ENCODE assay signal across 10 cellular contexts in the genomic region with DNA sequence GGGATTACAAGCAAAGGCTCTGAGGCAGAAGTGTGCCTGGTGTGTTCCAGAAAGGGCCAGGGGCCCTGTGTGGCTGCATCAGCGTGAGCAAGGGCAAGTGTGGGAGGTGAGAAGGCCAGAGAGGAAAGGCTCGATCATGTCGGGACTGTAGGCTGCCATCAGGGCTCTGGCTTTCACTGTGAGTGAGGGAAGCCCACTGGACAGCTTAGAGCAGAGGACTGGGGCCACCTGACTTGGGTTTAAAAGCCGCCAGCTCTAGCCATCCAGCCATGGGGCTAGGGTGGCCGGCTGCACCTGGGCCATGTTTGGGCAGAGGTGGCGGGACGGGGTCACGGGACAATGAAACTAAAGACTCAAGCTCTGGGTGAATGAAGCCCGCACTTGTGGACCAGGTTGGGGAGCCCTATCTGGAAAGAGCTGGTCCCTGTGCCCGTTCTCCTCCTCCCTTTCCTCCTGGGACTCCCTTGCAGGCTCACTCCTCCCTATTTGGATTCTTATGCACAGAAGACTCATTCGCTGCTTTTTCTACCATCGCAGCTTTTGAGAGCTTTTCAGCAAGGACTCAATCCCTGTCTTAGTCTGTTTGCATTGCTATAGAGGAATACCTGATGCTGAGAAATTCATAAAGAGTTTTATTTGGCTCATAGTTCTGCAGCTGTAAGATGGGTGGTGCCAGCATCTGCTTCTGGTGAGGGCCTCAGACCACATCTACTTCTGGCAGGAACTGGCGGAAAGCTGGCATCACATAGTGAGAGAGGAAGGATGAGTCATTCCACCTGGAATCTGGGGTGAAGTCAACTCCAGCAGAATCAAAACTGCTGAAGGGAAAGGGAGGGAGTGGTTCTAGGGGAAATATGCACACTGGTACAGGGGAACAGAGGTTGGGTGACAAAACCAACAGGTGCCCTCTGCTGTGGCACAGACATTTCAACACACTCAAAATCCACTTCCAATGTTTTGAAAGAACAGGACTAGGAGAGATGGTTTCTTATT. TPM values are rescaled to one million over a fixed set of nuclear protein-coding genes. Genes with fewer than 3 reads are reported as not detected.
A peak's percentile ranks its signal among the peaks of the same experiment; 100 is the strongest.
DNase-seq lines count a peak whose midpoint lies in the region; ATAC-seq, FAIRE-seq and TF ChIP-seq lines count a peak whose summit lies in the region.
"Had no signal": no experiment of that assay in that cellular context is flagged by ENCODE, and none has a peak within 500 bp of the region (broad histone marks: within the 10 kb centered on the region; RNA-seq: fewer than 3 reads in every experiment).

No MANE protein-coding gene starts in this region.

- H3K27me3 Mint-ChIP-seq in activated T-cell treated with anti-CD3 and anti-CD28 coated beads, Interleukin-2, amount 50 U/mL, for 24 hours, result peaks cover 28% of the 10 kb centered on the region
- H3K27me3 Mint-ChIP-seq: activated T-helper 17 cell treated with anti-CD3 and anti-CD28 coated beads, Interleukin-2, amount 50 U/mL, for 72 hours had no signal

- FAIRE-seq in HTR-8/SVneo (lab: Jason Lieb, UNC), result no peak

- H3K36me3 ChIP-seq in brain microvascular endothelial cell (replicated peaks), result no peaks in the 10 kb centered on the region
- H3K36me3 ChIP-seq: heart left ventricle, vagina had no signal

- DNase-seq in HTR-8/SVneo (ENCODE audit: insufficient read length, low spot score) (peak; percentile 59), brain microvascular endothelial cell (peak; percentile 3), posterior vena cava (ENCODE audit: low spot score) (peak; percentile 19), AML-193 (lab: John Stamatoyannopoulos, UW) (no peak)
- DNase-seq in activated T-cell treated with anti-CD3 and anti-CD28 coated beads, Interleukin-2, amount 50 U/mL, for 24 hours, result no peak

- no peak for TF ChIP-seq CTCF in brain microvascular endothelial cell (IDR thresholded peaks at IDR 0.05; ENCODE audit: low read depth, low read length, missing control alignments)

- no peak overlapping the region for H3K4me3 ChIP-seq in brain microvascular endothelial cell (ENCODE audit: low read depth, low read length)
- H3K4me3 ChIP-seq: heart left ventricle, skin epidermis, vagina had no signal

- H3K4me1 Mint-ChIP-seq in activated T-cell treated with anti-CD3 and anti-CD28 coated beads, Interleukin-2, amount 50 U/mL, for 24 hours (ENCODE audit: low read depth), result peaks cover 10% of the 10 kb centered on the region
- H3K4me1 Mint-ChIP-seq: activated T-helper 17 cell treated with anti-CD3 and anti-CD28 coated beads, Interleukin-2, amount 50 U/mL, for 72 hours had no signal

- no peak overlapping the region for H3K4me3 Mint-ChIP-seq in activated T-cell treated with anti-CD3 and anti-CD28 coated beads, Interleukin-2, amount 50 U/mL, for 24 hours
- H3K4me3 Mint-ChIP-seq: activated T-helper 17 cell treated with anti-CD3 and anti-CD28 coated beads, Interleukin-2, amount 50 U/mL, for 72 hours had no signal

- H3K27ac Mint-ChIP-seq in activated T-cell treated with anti-CD3 and anti-CD28 coated beads, Interleukin-2, amount 50 U/mL, for 24 hours, result no peak overlapping the region
- H3K27ac Mint-ChIP-seq: activated T-helper 17 cell treated with anti-CD3 and anti-CD28 coated beads, Interleukin-2, amount 50 U/mL, for 72 hours had no signal

- no peak overlapping the region for H3K27ac ChIP-seq in brain microvascular endothelial cell
- H3K27ac ChIP-seq: heart left ventricle, skin epidermis, vagina had no signal

- no peaks in the 10 kb centered on the region for H3K36me3 Mint-ChIP-seq in activated T-cell treated with anti-CD3 and anti-CD28 coated beads, Interleukin-2, amount 50 U/mL, for 24 hours (ENCODE audit: low read depth)

- ATAC-seq in GM19324 (IDR thresholded peaks at IDR 0.05; ENCODE audit: low FRiP score, unreplicated experiment), result no peak
- ATAC-seq: activated T-helper 17 cell treated with anti-CD3 and anti-CD28 coated beads, Interleukin-2, amount 50 U/mL, for 72 hours had no signal

- intact Hi-C loops in posterior vena cava (cut with DNase I), result no loop called here

- no peaks in the 10 kb centered on the region for H3K27me3 ChIP-seq in brain microvascular endothelial cell (replicated peaks)
- H3K27me3 ChIP-seq: vagina had no signal

- no peaks in the 10 kb centered on the region for H3K9me3 Mint-ChIP-seq in activated T-cell treated with anti-CD3 and anti-CD28 coated beads, Interleukin-2, amount 50 U/mL, for 24 hours
- H3K9me3 Mint-ChIP-seq: activated T-helper 17 cell treated with anti-CD3 and anti-CD28 coated beads, Interleukin-2, amount 50 U/mL, for 72 hours had no signal

- in situ Hi-C loops in brain microvascular endothelial cell (cut with HindIII; ENCODE audit: low pct_ligation_motif_present, low sequenced_read_pairs), result no loop called here

RNA-seq across cellular contexts. Expression of a gene that starts 15.3 kb away (rescaled TPM):
- total RNA-seq in posterior vena cava, result not detected
- total RNA-seq: activated T-helper 17 cell treated with anti-CD3 and anti-CD28 coated beads, Interleukin-2, amount 50 U/mL, for 72 hours; heart left ventricle; vagina had no signal

RNA-seq across cellular contexts. Expression of a gene that starts 18.8 kb away (rescaled TPM):
- total RNA-seq in posterior vena cava, result not detected
- total RNA-seq: activated T-helper 17 cell treated with anti-CD3 and anti-CD28 coated beads, Interleukin-2, amount 50 U/mL, for 72 hours; heart left ventricle; vagina had no signal

RNA-seq across cellular contexts. Expression of a gene that starts 49.6 kb away (rescaled TPM):
- 1 to 10 TPM in 1 of 2 donors, not detected in 1; 1.2 TPM for total RNA-seq in posterior vena cava
- total RNA-seq: activated T-helper 17 cell treated with anti-CD3 and anti-CD28 coated beads, Interleukin-2, amount 50 U/mL, for 72 hours; vagina had no signal

RNA-seq across cellular contexts. Expression of a gene that starts 56.3 kb away (rescaled TPM):
- 10 to 100 TPM; 24.2 to 25.6 TPM for total RNA-seq in posterior vena cava

RNA-seq across cellular contexts. Expression of a gene that starts 57.1 kb away (rescaled TPM):
- total RNA-seq in posterior vena cava, result 10 to 100 TPM; 51.9 to 55.4 TPM

Comparison
In these comparisons a context has a peak if more than half of its experiments do, and no peak if none do; other contexts are left out.
1. DNase-seq: peak in HTR-8/SVneo (single experiment), brain microvascular endothelial cell (single experiment) and posterior vena cava (single experiment); none in AML-193 (0 of 2) and activated T-cell treated with anti-CD3 and anti-CD28 coated beads, Interleukin-2, amount 50 U/mL, for 24 hours (single experiment).